ENCODE assay signal across 8 cellular contexts in genomic region chr6:15254074-15254975, GRCh38. TPM values are rescaled to one million over a fixed set of nuclear protein-coding genes. Genes with fewer than 3 reads are reported as not detected.
DNase-seq lines count a peak whose midpoint lies in the region; ATAC-seq and TF ChIP-seq lines count a peak whose summit lies in the region.

No MANE protein-coding gene starts in this region.

- H3K27ac Mint-ChIP-seq in activated CD8-positive, alpha-beta memory T cell treated with anti-CD3 and anti-CD28 coated beads, Interleukin-2, amount 10 ng/mL, durations not matched to agents 7 days and 5 days = peak overlapping the region; percentile 85
- peak overlapping the region; percentile 91 for H3K27ac Mint-ChIP-seq in WTC11

- no peak for DNase-seq in activated CD8-positive, alpha-beta memory T cell treated with anti-CD3 and anti-CD28 coated beads, Interleukin-2, amount 10 ng/mL, durations not matched to agents 7 days and 5 days
- DNase-seq in activated CD8-positive, alpha-beta memory T cell treated with anti-CD3 and anti-CD28 coated beads, Interleukin-2, amount 50 U/mL, for 48 hours = no peak
- DNase-seq in WTC11 (ENCODE audit: low spot score) (no peak), midbrain (lab: John Stamatoyannopoulos, UW) (peak; percentile 50), 8988T (no peak)

- H3K9me3 Mint-ChIP-seq in activated CD8-positive, alpha-beta memory T cell treated with anti-CD3 and anti-CD28 coated beads, Interleukin-2, amount 10 ng/mL, durations not matched to agents 7 days and 5 days (ENCODE audit: low read depth) = no peaks in the 10 kb centered on the region
- no peaks in the 10 kb centered on the region for H3K9me3 Mint-ChIP-seq in WTC11

- no peak for TF ChIP-seq CTCF in WTC11 (IDR thresholded peaks at IDR 0.05)

- H3K4me3 Mint-ChIP-seq in activated CD8-positive, alpha-beta memory T cell treated with anti-CD3 and anti-CD28 coated beads, Interleukin-2, amount 10 ng/mL, durations not matched to agents 7 days and 5 days = no peak overlapping the region
- H3K4me3 Mint-ChIP-seq in WTC11 = peak overlapping the region; percentile 86

- CTCF ChIA-PET in activated CD8-positive, alpha-beta memory T cell treated with anti-CD3 and anti-CD28 coated beads, Interleukin-2, amount 10 ng/mL, durations not matched to agents 7 days and 5 days (lab: Charles Lee) = interaction anchor here (0.8 to 3.3 kb wide), 5 partner anchors 10 to 168 kb away, joined by 3 to 11 read pairs (median 3); no protein-coding TSS in a partner anchor
- CTCF ChIA-PET in WTC11 (lab: Charles Lee) = interaction anchor here (0.6 to 1.5 kb wide), 4 partner anchors 11 to 757 kb away, joined by 3 to 5 read pairs (median 4); no protein-coding TSS in a partner anchor

- POLR2A ChIA-PET in WTC11 (lab: Charles Lee) = interaction anchor here (1.5 kb wide), 1 partner anchor 11 kb away, joined by 3 read pairs; no protein-coding TSS in a partner anchor

- H3K27me3 Mint-ChIP-seq in activated CD8-positive, alpha-beta memory T cell treated with anti-CD3 and anti-CD28 coated beads, Interleukin-2, amount 10 ng/mL, durations not matched to agents 7 days and 5 days = no peaks in the 10 kb centered on the region
- H3K27me3 Mint-ChIP-seq in WTC11 (ENCODE audit: low read depth) = no peaks in the 10 kb centered on the region

- ATAC-seq in activated CD8-positive, alpha-beta memory T cell treated with anti-CD3 and anti-CD28 coated beads, Interleukin-2, amount 10 ng/mL, durations not matched to agents 7 days and 5 days = no peak
- ATAC-seq in HG03280 (IDR thresholded peaks at IDR 0.05; ENCODE audit: unreplicated experiment) (peak; percentile 36), WTC11 (no peak), HG03571 (IDR thresholded peaks at IDR 0.05; ENCODE audit: unreplicated experiment) (no peak), GM18517 (IDR thresholded peaks at IDR 0.05; ENCODE audit: unreplicated experiment) (no peak)

- H3K36me3 Mint-ChIP-seq in activated CD8-positive, alpha-beta memory T cell treated with anti-CD3 and anti-CD28 coated beads, Interleukin-2, amount 10 ng/mL, durations not matched to agents 7 days and 5 days = peaks cover 52% of the 10 kb centered on the region
- H3K36me3 Mint-ChIP-seq in WTC11 = peaks cover 27% of the 10 kb centered on the region

- peaks cover 93% of the 10 kb centered on the region for H3K4me1 Mint-ChIP-seq in activated CD8-positive, alpha-beta memory T cell treated with anti-CD3 and anti-CD28 coated beads, Interleukin-2, amount 10 ng/mL, durations not matched to agents 7 days and 5 days
- peaks cover 100% of the 10 kb centered on the region for H3K4me1 Mint-ChIP-seq in WTC11

TF ChIP-seq in WTC11, 78 proteins besides CTCF, POLR2A, EP300 and RAD21:
- TF ChIP-seq GRHL2 (CRISPR knock-in tag; IDR thresholded peaks at IDR 0.05; ENCODE audit: insufficient replicate concordance, severe bottlenecking) = no peak
- 0 out of 2 replicates have a peak, but pooled peaks have one; percentile 31 for TF ChIP-seq TEAD4 (CRISPR knock-in tag; IDR thresholded peaks at IDR 0.05)

RNA-seq across cellular contexts. Expression of gene JARID2, which starts 8.5 kb away (rescaled TPM):
- total RNA-seq in activated CD8-positive, alpha-beta memory T cell treated with anti-CD3 and anti-CD28 coated beads, Interleukin-2, amount 10 ng/mL, durations not matched to agents 7 days and 5 days = 10 to 100 TPM; 30.0 to 42.4 TPM
- total RNA-seq in WTC11 (2021) = 166 to 180 TPM (median 167 TPM) in 3 replicates
